Comparison of ENCODE assay signal across 1 cellular context in genomic region chr15:23690015-23690414, GRCh38.
A peak's percentile ranks its signal among the peaks of the same experiment; 100 is the strongest.
TF ChIP-seq lines count a peak whose summit lies in the region.

No MANE protein-coding gene starts in this region.

TF ChIP-seq in HepG2, 621 proteins besides CTCF, POLR2A, EP300 and RAD21:
- TF ChIP-seq AKNA (CRISPR knock-in tag; IDR thresholded peaks at IDR 0.05; ENCODE audit: borderline replicate concordance) (no peak), ZNF878 (CRISPR knock-in tag; IDR thresholded peaks at IDR 0.05) (0 out of 2 replicates have a peak, but pooled peaks have one; percentile 6)
